ENCODE assay signal across 10 cellular contexts in genomic region chr3:50599716-50600118, GRCh38. TPM values are rescaled to one million over a fixed set of nuclear protein-coding genes. Genes with fewer than 3 reads are reported as not detected.
DNase-seq lines count a peak whose midpoint lies in the region; ATAC-seq, FAIRE-seq and TF ChIP-seq lines count a peak whose summit lies in the region.
"Had no signal": no experiment of that assay in that cellular context is flagged by ENCODE, and none has a peak within 500 bp of the region (broad histone marks: within the 10 kb centered on the region; RNA-seq: fewer than 3 reads in every experiment).

No MANE protein-coding gene starts in this region.

- in situ Hi-C loops in K562 (cut with MboI) = no loop called here

- H3F3A ChIP-seq in MM.1S (ENCODE audit: insufficient read depth, low read length) = no peaks in the 10 kb centered on the region

- no peak overlapping the region for H3K4me3 ChIP-seq in heart left ventricle
- no peak overlapping the region for H3K4me3 ChIP-seq in K562
- H3K4me3 ChIP-seq in muscle layer of duodenum (ENCODE audit: low read depth in 1 of 2, low read length in 2 of 2) = no peak overlapping the region
- H3K4me3 ChIP-seq in uterus = no peak overlapping the region
- H3K4me3 ChIP-seq in MM.1S (ENCODE audit: low read length) = no peak overlapping the region

- TF ChIP-seq POLR2A in heart left ventricle (IDR thresholded peaks at IDR 0.05) (no peak), K562 (conservative IDR thresholded peaks at IDR 0.05) (no peak), uterus (IDR thresholded peaks at IDR 0.05) (no peak)

- DNase-seq in heart left ventricle (peak in 2 of 5 donors; percentile 25 to 51), cardiac septum (ENCODE audit: low spot score) (no peak), K562 (ENCODE audit: extremely low read depth in 1 of 4, low spot score in 3 of 4) (peak in 1 of 4 experiments; percentile 11), uterus (no peak), MM.1S (no peak), NCI-H146 (lab: John Stamatoyannopoulos, UW) (no peak)
- DNase-seq: NCI-H1105 treated with DMSO at 0.1 percent for 48 hours had no signal

- H3K4me2 ChIP-seq in K562 (ENCODE audit: insufficient read depth, low read length) (peak overlapping the region; percentile 78), MM.1S (ENCODE audit: low read depth, low read length) (no peak overlapping the region)

- CTCF ChIA-PET in K562 (lab: Yijun Ruan, JAX; ENCODE audit: low intra/inter-chr PET ratio) = no interaction called here

- H3K9me1 ChIP-seq in K562 (ENCODE audit: control insufficient read depth, insufficient read depth, low read length) = no peaks in the 10 kb centered on the region

- no peak for TF ChIP-seq RAD21 in K562 (CRISPR knock-in tag; conservative IDR thresholded peaks at IDR 0.05 in 1 of 2, IDR thresholded peaks at IDR 0.05 in 1 of 2)

- no peak for FAIRE-seq in K562 (lab: Jason Lieb, UNC)
- FAIRE-seq: endometrium had no signal

- no peaks in the 10 kb centered on the region for H3K27me3 ChIP-seq in heart left ventricle
- H3K27me3 ChIP-seq in K562 (ENCODE audit: control insufficient read depth in 2 of 2, insufficient read depth in 2 of 2, low read length in 2 of 2) = no peaks in the 10 kb centered on the region
- no peaks in the 10 kb centered on the region for H3K27me3 ChIP-seq in muscle layer of duodenum (ENCODE audit: low read depth, low read length)
- no peaks in the 10 kb centered on the region for H3K27me3 ChIP-seq in uterus
- no peaks in the 10 kb centered on the region for H3K27me3 ChIP-seq in MM.1S (replicated peaks; ENCODE audit: insufficient read depth, low read length)

- H2AFZ ChIP-seq in K562 (ENCODE audit: low read depth, low read length) (peak overlapping the region; percentile 65), MM.1S (ENCODE audit: low read length) (no peak overlapping the region)

- H3K9me2 ChIP-seq in MM.1S (replicated peaks; ENCODE audit: insufficient read depth, low read length) = no peaks in the 10 kb centered on the region

- BruUV-seq in K562 (replicated peaks; lab: Mats Ljungman, UMichigan) = no TSS peak

- no peak for TF ChIP-seq EP300 in K562 (IDR thresholded peaks at IDR 0.05; ENCODE audit: low read length)

- no peaks in the 10 kb centered on the region for H3K9me3 ChIP-seq in heart left ventricle
- H3K9me3 ChIP-seq in K562 (replicated peaks; ENCODE audit: control insufficient read depth, insufficient read depth, low read depth, low read length) = no peaks in the 10 kb centered on the region
- H3K9me3 ChIP-seq in muscle layer of duodenum (ENCODE audit: control insufficient read depth in 1 of 2, low read length in 2 of 2) = no peaks in the 10 kb centered on the region
- H3K9me3 ChIP-seq in uterus = no peaks in the 10 kb centered on the region
- H3K9me3 ChIP-seq in MM.1S (replicated peaks; ENCODE audit: insufficient read depth, low read length) = no peaks in the 10 kb centered on the region

- H3K27ac ChIP-seq in heart left ventricle (peak overlapping the region; percentile 93 to 100 (median 98)), K562 (ENCODE audit: extremely low read depth, low read depth, low read length) (peak overlapping the region; percentile 96), muscle layer of duodenum (ENCODE audit: low read length) (peak overlapping the region; percentile 23), uterus (peak overlapping the region; percentile 94 to 96), MM.1S (ENCODE audit: low read length) (no peak overlapping the region)

- TF ChIP-seq CTCF in heart left ventricle (IDR thresholded peaks at IDR 0.05) = no peak
- no peak for TF ChIP-seq CTCF in K562 (IDR thresholded peaks at IDR 0.05 in 2 of 3, conservative IDR thresholded peaks at IDR 0.05 in 1 of 3; ENCODE audit: insufficient read depth in 2 of 3, low read depth in 1 of 3, low read length in 3 of 3)
- TF ChIP-seq CTCF in uterus (IDR thresholded peaks at IDR 0.05) = no peak
- TF ChIP-seq CTCF in MM.1S (IDR thresholded peaks at IDR 0.05; ENCODE audit: low read length) = no peak

- peaks cover 15 to 65% (median 53%) of the 10 kb centered on the region in 12 donors for H3K4me1 ChIP-seq in heart left ventricle
- H3K4me1 ChIP-seq in K562 (replicated peaks in 1 of 2; ENCODE audit: control insufficient read depth in 2 of 2, insufficient read depth in 2 of 2, low read length in 2 of 2) = peaks cover 48 to 61% of the 10 kb centered on the region in 2 experiments
- H3K4me1 ChIP-seq in muscle layer of duodenum (ENCODE audit: control insufficient read depth in 1 of 2, insufficient read depth in 2 of 2, low read length in 2 of 2) = peaks cover 27 to 32% of the 10 kb centered on the region in 2 donors
- H3K4me1 ChIP-seq in uterus = peaks cover 27 to 30% of the 10 kb centered on the region in 2 donors
- H3K4me1 ChIP-seq in MM.1S (ENCODE audit: low read length) = peaks cover 2% of the 10 kb centered on the region; the same call in 1 of the 2 replicates

- peaks cover 0 to 10% (median 3%) of the 10 kb centered on the region in 9 donors for H3K36me3 ChIP-seq in heart left ventricle
- peaks cover 13% of the 10 kb centered on the region; the same call in 2 of the 3 replicates for H3K36me3 ChIP-seq in K562 (ENCODE audit: control insufficient read depth, insufficient read depth, low read length)
- H3K36me3 ChIP-seq in muscle layer of duodenum (ENCODE audit: control insufficient read depth in 1 of 2, insufficient read depth in 2 of 2, low read length in 2 of 2) = peaks cover 3 to 5% of the 10 kb centered on the region in 2 donors
- H3K36me3 ChIP-seq in uterus = no peaks in the 10 kb centered on the region
- H3K36me3 ChIP-seq in MM.1S (replicated peaks; ENCODE audit: insufficient read depth, low read length) = no peaks in the 10 kb centered on the region

- H3K9ac ChIP-seq in K562 (ENCODE audit: insufficient read depth in 1 of 2, low read depth in 2 of 2, low read length in 2 of 2) (peak overlapping the region; percentile 74 to 89), MM.1S (ENCODE audit: low read length) (no peak overlapping the region)

- intact Hi-C loops in heart left ventricle (cut with DNase I) (loop anchor here in 1 of 10 donors (2.0 kb wide), 1 partner anchor 13 kb away; no protein-coding TSS in a partner anchor), cardiac septum (cut with DNase I) (loop anchor here (2.0 kb wide), 1 partner anchor 15 kb away; no protein-coding TSS in a partner anchor), K562 (cut with micrococcal nuclease) (no loop called here), uterus (cut with DNase I; ENCODE audit: low total_unique reads) (no loop called here)

- ATAC-seq in heart left ventricle = no peak
- no peak for ATAC-seq in K562
- no peak for ATAC-seq in GM19467 (IDR thresholded peaks at IDR 0.05; ENCODE audit: unreplicated experiment)

- H3K79me2 ChIP-seq in K562 (ENCODE audit: control insufficient read depth, insufficient read depth, low read length) = peaks cover 20% of the 10 kb centered on the region
- no peaks in the 10 kb centered on the region for H3K79me2 ChIP-seq in MM.1S (ENCODE audit: low read length)

- POLR2A ChIA-PET in K562 (lab: Yijun Ruan, JAX) = interaction anchor here (0.6 to 3.9 kb wide), 5 partner anchors 8 to 255 kb away, joined by 3 to 44 read pairs (median 4); partner anchors contain the start of gene ZMYND10

- 78 to 90% (median 85%) methylated on average over 1 of the region's 1 CpG for WGBS in heart left ventricle, 4 donors
- WGBS in K562 (ENCODE audit: insufficient coverage, low coverage, missing lambda C conversion rate) = no CpG with 5 or more reads among the region's 1 CpG

- H4K20me1 ChIP-seq in K562 (replicated peaks; ENCODE audit: control insufficient read depth, insufficient read depth, low read length) = no peaks in the 10 kb centered on the region
- no peaks in the 10 kb centered on the region for H4K20me1 ChIP-seq in MM.1S (ENCODE audit: insufficient read depth, low read length)

RNA-seq across cellular contexts. Expression of gene CISH, which starts 11.9 kb away (rescaled TPM):
- total RNA-seq in heart left ventricle (10 to 100 TPM; 10.1 to 57.0 (median 20.3) TPM), cardiac septum (21.1 TPM), K562 (2014; rRNA removed) (18.3 and 34.5 TPM in 2 replicates), K562 (2014; rRNA removed; fragmentation: Illumina TruSeq; extraction: Trizol) (5.1 and 6.9 TPM in 2 replicates), K562 (2015; rRNA removed; fragmentation: Illumina TruSeq; extraction: Trizol) (12.8 and 15.2 TPM in 2 replicates), K562 (2021) (47.7 and 48.8 TPM in 2 replicates), uterus (10 to 100 TPM in 1 of 4 donors, 1 to 10 TPM in 2, not detected in 1; 2.1 to 12.3 (median 5.6) TPM)
- polyA plus RNA-seq in heart left ventricle (10 to 100 TPM in 1 of 2 donors, 1 to 10 TPM in 1; 6.9 to 30.1 TPM), K562 (2011; rRNA removed) (24.8 and 59.4 TPM in 2 replicates), K562 (2014; fragmentation: Illumina TruSeq; extraction: Trizol) (41.9 and 52.8 TPM in 2 replicates), K562 (2014; fragmentation: Nextera tagmentation; extraction: Ambion mirVana) (1 to 10 TPM; 1.7 to 3.5 TPM), K562 (2014; rRNA removed) (29.2 and 38.1 TPM in 2 replicates)
- total RNA-seq in K562 (2011; cell fraction: chromatin; rRNA removed; ENCODE audit: low replicate concordance) = 49.9 and 136 TPM in 2 replicates
- total RNA-seq in K562 (2011; cell fraction: nucleolus; rRNA removed) = 106 and 113 TPM in 2 replicates
- total RNA-seq in K562 (2011; cell fraction: nucleoplasm; rRNA removed) = 71.7 and 77.8 TPM in 2 replicates
- 64.1 and 81.7 TPM in 2 replicates for polyA plus RNA-seq in K562 (2011; cell fraction: cytosol; rRNA removed)
- 104 and 152 TPM in 2 replicates for polyA plus RNA-seq in K562 (2011; cell fraction: nucleus; rRNA removed)
- 53.6 and 84.7 TPM in 2 replicates for polyA plus RNA-seq in K562 (2012)
- polyA minus RNA-seq in K562 (2011; rRNA and poly(A)+ RNA removed) = 30.2 and 35.6 TPM in 2 replicates
- 50.6 and 68.9 TPM in 2 replicates for polyA minus RNA-seq in K562 (2011; cell fraction: cytosol; rRNA and poly(A)+ RNA removed)
- polyA minus RNA-seq in K562 (2011; cell fraction: nucleus; rRNA and poly(A)+ RNA removed) = 72.0 and 98.5 TPM in 2 replicates

RNA-seq across cellular contexts. Expression of gene MAPKAPK3, which starts 17.2 kb away (rescaled TPM):
- total RNA-seq in heart left ventricle = 100 to 1,000 TPM; 239 to 398 (median 316) TPM
- 100 to 1,000 TPM; 226 to 247 TPM for polyA plus RNA-seq in heart left ventricle
- total RNA-seq in cardiac septum = 266 TPM
- 27.9 and 57.1 TPM in 2 replicates for total RNA-seq in K562 (2011; cell fraction: chromatin; rRNA removed; ENCODE audit: low replicate concordance)
- 43.4 and 54.2 TPM in 2 replicates for total RNA-seq in K562 (2011; cell fraction: nucleolus; rRNA removed)
- 39.5 and 46.4 TPM in 2 replicates for total RNA-seq in K562 (2011; cell fraction: nucleoplasm; rRNA removed)
- total RNA-seq in K562 (2014; rRNA removed) = 43.3 and 51.5 TPM in 2 replicates
- 29.9 and 33.3 TPM in 2 replicates for total RNA-seq in K562 (2014; rRNA removed; fragmentation: Illumina TruSeq; extraction: Trizol)
- total RNA-seq in K562 (2015; rRNA removed; fragmentation: Illumina TruSeq; extraction: Trizol) = 40.0 and 41.2 TPM in 2 replicates
- 49.6 and 55.1 TPM in 2 replicates for total RNA-seq in K562 (2021)
- 56.4 and 60.2 TPM in 2 replicates for polyA plus RNA-seq in K562 (2011; rRNA removed)
- polyA plus RNA-seq in K562 (2011; cell fraction: cytosol; rRNA removed) = 66.5 and 92.3 TPM in 2 replicates
- 53.3 and 62.7 TPM in 2 replicates for polyA plus RNA-seq in K562 (2011; cell fraction: nucleus; rRNA removed)
- 47.4 and 54.4 TPM in 2 replicates for polyA plus RNA-seq in K562 (2012)
- 54.0 and 55.2 TPM in 2 replicates for polyA plus RNA-seq in K562 (2014; fragmentation: Illumina TruSeq; extraction: Trizol)
- polyA plus RNA-seq in K562 (2014; fragmentation: Nextera tagmentation; extraction: Ambion mirVana) = 10 to 100 TPM in 1 of 2 experiments, 1 to 10 TPM in 1; 8.0 to 12.2 TPM
- 34.5 and 47.2 TPM in 2 replicates for polyA plus RNA-seq in K562 (2014; rRNA removed)
- polyA minus RNA-seq in K562 (2011; rRNA and poly(A)+ RNA removed) = 42.4 and 60.6 TPM in 2 replicates
- polyA minus RNA-seq in K562 (2011; cell fraction: cytosol; rRNA and poly(A)+ RNA removed) = 22.8 and 28.5 TPM in 2 replicates
- 17.6 and 22.2 TPM in 2 replicates for polyA minus RNA-seq in K562 (2011; cell fraction: nucleus; rRNA and poly(A)+ RNA removed)
- 10 to 100 TPM; 22.0 to 39.1 (median 29.0) TPM for total RNA-seq in uterus

RNA-seq across cellular contexts. Expression of gene HEMK1, which starts 30.4 kb away (rescaled TPM):
- total RNA-seq in heart left ventricle (10 to 100 TPM in 7 of 9 donors, 1 to 10 TPM in 2; 7.8 to 19.7 (median 13.8) TPM), cardiac septum (14.4 TPM), K562 (2014; rRNA removed) (8.0 and 13.7 TPM in 2 replicates), K562 (2014; rRNA removed; fragmentation: Illumina TruSeq; extraction: Trizol) (8.0 and 10.9 TPM in 2 replicates), K562 (2015; rRNA removed; fragmentation: Illumina TruSeq; extraction: Trizol) (9.7 and 11.4 TPM in 2 replicates), K562 (2021) (15.9 and 16.8 TPM in 2 replicates), uterus (10 to 100 TPM in 2 of 4 donors, 1 to 10 TPM in 1, under 1 TPM in 1; 0.77 to 26.5 (median 11.4) TPM)
- polyA plus RNA-seq in heart left ventricle (10 to 100 TPM; 10.9 to 16.7 TPM), K562 (2011; rRNA removed) (12.1 and 13.5 TPM in 2 replicates), K562 (2014; fragmentation: Illumina TruSeq; extraction: Trizol) (12.3 and 13.2 TPM in 2 replicates), K562 (2014; fragmentation: Nextera tagmentation; extraction: Ambion mirVana) (1 to 10 TPM; 2.0 to 5.2 TPM), K562 (2014; rRNA removed) (13.9 and 17.8 TPM in 2 replicates)
- 44.0 and 89.1 TPM in 2 replicates for total RNA-seq in K562 (2011; cell fraction: chromatin; rRNA removed; ENCODE audit: low replicate concordance)
- total RNA-seq in K562 (2011; cell fraction: nucleolus; rRNA removed) = 41.2 and 43.2 TPM in 2 replicates
- 47.0 and 67.9 TPM in 2 replicates for total RNA-seq in K562 (2011; cell fraction: nucleoplasm; rRNA removed)
- 12.1 and 20.2 TPM in 2 replicates for polyA plus RNA-seq in K562 (2011; cell fraction: cytosol; rRNA removed)
- polyA plus RNA-seq in K562 (2011; cell fraction: nucleus; rRNA removed) = 58.3 and 71.6 TPM in 2 replicates
- polyA plus RNA-seq in K562 (2012) = 11.0 and 19.9 TPM in 2 replicates
- 8.5 and 8.9 TPM in 2 replicates for polyA minus RNA-seq in K562 (2011; rRNA and poly(A)+ RNA removed)
- 4.0 and 4.7 TPM in 2 replicates for polyA minus RNA-seq in K562 (2011; cell fraction: cytosol; rRNA and poly(A)+ RNA removed)
- polyA minus RNA-seq in K562 (2011; cell fraction: nucleus; rRNA and poly(A)+ RNA removed) = 19.1 and 28.0 TPM in 2 replicates

RNA-seq across cellular contexts. Expression of gene C3orf18, which starts 32.2 kb away (rescaled TPM):
- total RNA-seq in heart left ventricle = 10 to 100 TPM; 25.4 to 56.8 (median 40.0) TPM
- polyA plus RNA-seq in heart left ventricle = 10 to 100 TPM; 28.7 to 28.9 TPM
- total RNA-seq in cardiac septum = 35.7 TPM
- total RNA-seq in K562 (2011; cell fraction: chromatin; rRNA removed; ENCODE audit: low replicate concordance) = 1.4 and 3.5 TPM in 2 replicates
- total RNA-seq in K562 (2011; cell fraction: nucleolus; rRNA removed) = 1.7 and 2.3 TPM in 2 replicates
- total RNA-seq in K562 (2011; cell fraction: nucleoplasm; rRNA removed) = 1.2 and 1.4 TPM in 2 replicates
- total RNA-seq in K562 (2014; rRNA removed) = 0.95 and 1.3 TPM in 2 replicates
- 0.83 and 1.1 TPM in 2 replicates for total RNA-seq in K562 (2014; rRNA removed; fragmentation: Illumina TruSeq; extraction: Trizol)
- 0.94 and 1.4 TPM in 2 replicates for total RNA-seq in K562 (2015; rRNA removed; fragmentation: Illumina TruSeq; extraction: Trizol)
- 0.65 and 2.0 TPM in 2 replicates for total RNA-seq in K562 (2021)
- polyA plus RNA-seq in K562 (2011; rRNA removed) = 2.3 and 3.9 TPM in 2 replicates
- polyA plus RNA-seq in K562 (2011; cell fraction: cytosol; rRNA removed) = 4.6 and 5.2 TPM in 2 replicates
- 5.5 and 6.0 TPM in 2 replicates for polyA plus RNA-seq in K562 (2011; cell fraction: nucleus; rRNA removed)
- 1.7 and 2.7 TPM in 2 replicates for polyA plus RNA-seq in K562 (2012)
- 0.91 and 1.5 TPM in 2 replicates for polyA plus RNA-seq in K562 (2014; fragmentation: Illumina TruSeq; extraction: Trizol)
- polyA plus RNA-seq in K562 (2014; fragmentation: Nextera tagmentation; extraction: Ambion mirVana) = under 1 TPM; 0.01 to 0.14 TPM
- polyA plus RNA-seq in K562 (2014; rRNA removed) = 0.38 and 0.82 TPM in 2 replicates
- 1.6 and 1.9 TPM in 2 replicates for polyA minus RNA-seq in K562 (2011; rRNA and poly(A)+ RNA removed)
- 0.73 and 2.0 TPM in 2 replicates for polyA minus RNA-seq in K562 (2011; cell fraction: cytosol; rRNA and poly(A)+ RNA removed)
- 1.1 and 1.4 TPM in 2 replicates for polyA minus RNA-seq in K562 (2011; cell fraction: nucleus; rRNA and poly(A)+ RNA removed)
- total RNA-seq in uterus = 10 to 100 TPM in 3 of 4 donors, 1 to 10 TPM in 1; 7.1 to 21.0 (median 20.7) TPM
